Comparison of ENCODE assay signal across 14 cellular contexts in the genomic region with DNA sequence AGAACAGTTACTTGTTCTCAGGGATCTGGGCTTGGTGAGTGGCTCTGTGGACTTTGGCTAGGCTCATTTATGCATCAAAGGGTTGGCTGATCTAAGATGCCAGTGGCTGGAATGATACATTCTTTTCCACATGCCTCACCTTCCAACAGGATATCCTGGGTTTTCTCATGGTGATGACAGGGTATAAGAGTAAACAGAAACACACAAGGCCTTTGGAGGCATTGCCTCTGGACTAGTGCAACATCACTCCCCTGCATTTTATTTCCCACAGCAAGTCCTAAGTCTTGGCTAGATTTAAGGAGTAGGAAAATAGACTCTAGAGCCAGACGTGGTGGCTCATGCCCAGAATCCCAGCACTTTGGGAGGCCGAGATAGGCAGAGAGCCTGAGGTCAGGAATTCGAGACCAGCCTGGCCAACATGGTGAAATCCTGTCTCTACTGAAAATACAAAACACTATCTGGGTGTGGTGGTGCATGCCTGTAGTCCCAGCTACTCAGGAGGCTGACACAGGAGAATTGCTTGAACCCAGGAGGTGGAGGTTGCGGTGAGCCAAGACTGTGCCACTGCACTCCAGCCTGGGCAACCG. TPM values are rescaled to one million over a fixed set of nuclear protein-coding genes. Genes with fewer than 3 reads are reported as not detected.
DNase-seq lines count a peak whose midpoint lies in the region; ATAC-seq, FAIRE-seq and TF ChIP-seq lines count a peak whose summit lies in the region.
"Had no signal": no experiment of that assay in that cellular context is flagged by ENCODE, and none has a peak within 500 bp of the region (broad histone marks: within the 10 kb centered on the region; RNA-seq: fewer than 3 reads in every experiment).

No MANE protein-coding gene starts in this region.

- H3K36me3 ChIP-seq in right atrium auricular region, result no peaks in the 10 kb centered on the region
- H3K36me3 ChIP-seq: ovary, suprapubic skin had no signal

- intact Hi-C loops in cardiac septum (cut with DNase I), result no loop called here
- intact Hi-C loops in left colon (cut with DNase I, micrococcal nuclease), result no loop called here

- FAIRE-seq in urothelium cell line (lab: Jason Lieb, UNC), result peak; percentile 44

- H3K4me3 ChIP-seq in right atrium auricular region (no peak overlapping the region), fibroblast of pulmonary artery (replicated peaks; ENCODE audit: low read depth, low read length) (no peak overlapping the region)
- H3K4me3 ChIP-seq: ovary, suprapubic skin had no signal

- no peaks in the 10 kb centered on the region for H3K4me1 ChIP-seq in right atrium auricular region
- H3K4me1 ChIP-seq: suprapubic skin had no signal

- DNase-seq in cardiac septum (ENCODE audit: low spot score) (peak; percentile 36), right atrium auricular region (ENCODE audit: low spot score) (no peak), SW 1271 (lab: John Stamatoyannopoulos, UW) (peak; percentile 88 to 92), fibroblast of pulmonary artery (ENCODE audit: low read depth) (peak; percentile 86), urothelium cell line (ENCODE audit: low spot score) (peak; percentile 77), left colon (no peak), NCI-H128 (lab: John Stamatoyannopoulos, UW; ENCODE audit: unreplicated experiment) (no peak)
- DNase-seq: activated CD4-positive, alpha-beta T cell treated with anti-CD3 and anti-CD28 coated beads, Interleukin-2, amount 50 U/mL, for 4 hours; activated naive CD4-positive, alpha-beta T cell treated with anti-CD3 and anti-CD28 coated beads, Interleukin-2, amount 50 U/mL, for 16 hours; NCI-H2081 treated with DMSO at 0.1 percent for 48 hours; ovary had no signal

- no peak for ATAC-seq in GM18502 (IDR thresholded peaks at IDR 0.05; ENCODE audit: poor library complexity, unreplicated experiment)
- ATAC-seq in left colon, result no peak

- TF ChIP-seq CTCF in right atrium auricular region (IDR thresholded peaks at IDR 0.05) (no peak), fibroblast of pulmonary artery (IDR thresholded peaks at IDR 0.05; ENCODE audit: low read length, missing control alignments) (no peak)

- no peaks in the 10 kb centered on the region for H3K9me3 ChIP-seq in right atrium auricular region
- H3K9me3 ChIP-seq: ovary, suprapubic skin had no signal

- H3K27ac ChIP-seq in right atrium auricular region, result no peak overlapping the region
- H3K27ac ChIP-seq: ovary, suprapubic skin had no signal

- H3K27me3 ChIP-seq in right atrium auricular region, result no peaks in the 10 kb centered on the region
- H3K27me3 ChIP-seq: ovary had no signal

RNA-seq across cellular contexts. Expression of a gene that starts 47.9 kb away (rescaled TPM):
- 0.38 TPM for total RNA-seq in cardiac septum
- total RNA-seq in right atrium auricular region, result not detected
- total RNA-seq in left colon, result under 1 TPM in 1 of 2 donors, not detected in 1; 0.45 TPM
- total RNA-seq: lower leg skin, ovary, suprapubic skin had no signal

Comparison
In these comparisons a context has a peak if more than half of its experiments do, and no peak if none do; other contexts are left out.
1. DNase-seq: peak in cardiac septum (single experiment), SW 1271 (2 of 2), fibroblast of pulmonary artery (single experiment) and urothelium cell line (single experiment); none in right atrium auricular region (single experiment), left colon (0 of 2) and NCI-H128 (single experiment).